Comparison of ENCODE assay signal across 9 cellular contexts in the genomic region with DNA sequence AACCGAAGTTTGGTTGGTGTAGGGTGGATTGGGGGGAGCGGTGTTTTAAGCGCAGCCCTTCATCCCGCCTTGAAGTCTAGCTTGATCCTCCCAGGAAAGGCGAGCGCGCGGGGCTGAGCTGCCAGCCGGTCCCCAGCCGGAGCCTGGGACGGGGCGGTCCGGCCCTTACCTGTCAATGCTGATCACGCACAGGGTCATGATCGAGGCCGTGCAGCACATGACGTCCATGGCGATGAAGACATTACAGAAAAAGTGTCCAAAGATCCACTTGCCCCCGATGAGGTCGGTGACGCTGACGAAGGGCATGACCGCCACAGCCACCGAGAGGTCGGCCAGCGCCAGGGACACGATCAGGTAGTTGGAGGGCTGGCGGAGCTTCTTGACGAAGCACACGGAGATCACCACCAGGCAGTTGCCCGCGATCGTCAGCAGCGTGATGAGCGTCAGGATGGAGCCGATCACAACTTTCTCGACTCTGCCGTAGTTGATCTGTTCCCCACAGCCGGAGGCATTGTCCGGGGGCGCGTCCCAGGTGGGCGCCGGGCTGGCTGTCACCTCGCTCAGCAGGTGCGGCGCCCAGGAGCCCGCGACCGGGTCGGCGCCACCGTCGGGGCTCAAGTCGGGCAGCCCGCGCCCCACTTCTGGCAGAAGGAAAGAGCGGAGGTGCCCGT. TPM values are rescaled to one million over a fixed set of nuclear protein-coding genes. Genes with fewer than 3 reads are reported as not detected.
DNase-seq lines count a peak whose midpoint lies in the region; ATAC-seq, FAIRE-seq and TF ChIP-seq lines count a peak whose summit lies in the region.
"Had no signal": no experiment of that assay in that cellular context is flagged by ENCODE, and none has a peak within 500 bp of the region (broad histone marks: within the 10 kb centered on the region; RNA-seq: fewer than 3 reads in every experiment).

No MANE protein-coding gene starts in this region.

- peak; percentile 15 for ATAC-seq in activated CD4-positive, alpha-beta T cell treated with anti-CD3 and anti-CD28 coated beads for 36 hours

- TF ChIP-seq POLR2A in endothelial cell of umbilical vein (IDR thresholded peaks at IDR 0.05; ENCODE audit: low read depth, low read length) = no peak

- POLR2A ChIA-PET in activated CD4-positive, alpha-beta T cell treated with anti-CD3 and anti-CD28 coated beads for 36 hours (lab: Charles Lee) = interaction anchor here (0.9 kb wide), 1 partner anchor 9 kb away, joined by 4 read pairs; no protein-coding TSS in a partner anchor
- POLR2A ChIA-PET in endothelial cell of umbilical vein (lab: Charles Lee) = no interaction called here

- FAIRE-seq in endothelial cell of umbilical vein (lab: Jason Lieb, UNC) = no peak
- FAIRE-seq: G401.6 had no signal

- no peak overlapping the region for H3K9ac ChIP-seq in endothelial cell of umbilical vein (replicated peaks; ENCODE audit: extremely low read depth, insufficient read depth, low read length)

- H3K27me3 Mint-ChIP-seq in activated CD4-positive, alpha-beta T cell treated with anti-CD3 and anti-CD28 coated beads for 36 hours = peaks cover 54% of the 10 kb centered on the region

- H3K27ac ChIP-seq in SJSA1 (no peak overlapping the region), endothelial cell of umbilical vein (ENCODE audit: insufficient read depth, low read depth, low read length) (no peak overlapping the region)

- H3K27me3 ChIP-seq in SJSA1 (replicated peaks) = peaks cover 18% of the 10 kb centered on the region
- H3K27me3 ChIP-seq in endothelial cell of umbilical vein (ENCODE audit: control insufficient read depth in 2 of 2, insufficient read depth in 2 of 2, low read length in 2 of 2) = peaks cover 25 to 37% of the 10 kb centered on the region in 2 experiments
- peaks cover 62% of the 10 kb centered on the region for H3K27me3 ChIP-seq in neuron (ENCODE audit: insufficient read depth, low read length)

- no peaks in the 10 kb centered on the region for H4K20me1 ChIP-seq in endothelial cell of umbilical vein (replicated peaks; ENCODE audit: control insufficient read depth, extremely low read depth, insufficient read depth, low read length)

- H3K4me3 Mint-ChIP-seq in activated CD4-positive, alpha-beta T cell treated with anti-CD3 and anti-CD28 coated beads for 36 hours = peak overlapping the region; percentile 72

- H2AFZ ChIP-seq in endothelial cell of umbilical vein (ENCODE audit: low read depth, low read length) = peak overlapping the region; percentile 2
- H2AFZ ChIP-seq in neuron (ENCODE audit: low read depth, low read length) = peak overlapping the region; percentile 60

- H3K4me1 Mint-ChIP-seq in activated CD4-positive, alpha-beta T cell treated with anti-CD3 and anti-CD28 coated beads for 36 hours = peaks cover 9% of the 10 kb centered on the region

- peak; percentile 27 for DNase-seq in activated CD4-positive, alpha-beta T cell treated with anti-CD3 and anti-CD28 coated beads for 36 hours
- no peak for DNase-seq in activated CD4-positive, alpha-beta T cell treated with anti-CD3 and anti-CD28 coated beads for 1 hour
- DNase-seq in SJSA1 (ENCODE audit: low read depth in 1 of 2, low spot score in 2 of 2) = no peak
- DNase-seq in endothelial cell of umbilical vein (ENCODE audit: low read depth, low spot score) = no peak
- no peak for DNase-seq in NCI-H526 treated with DMSO at 0.1 percent for 48 hours (lab: John Stamatoyannopoulos, UW)
- no peak for DNase-seq in GM03348 (ENCODE audit: low spot score)
- no peak for DNase-seq in epidermal melanocyte (ENCODE audit: insufficient read length, low spot score)

- H3K9me1 ChIP-seq in endothelial cell of umbilical vein (replicated peaks; ENCODE audit: control insufficient read depth, extremely low read depth, insufficient read depth, low read length) = no peaks in the 10 kb centered on the region

- no peaks in the 10 kb centered on the region for H3K9me3 Mint-ChIP-seq in activated CD4-positive, alpha-beta T cell treated with anti-CD3 and anti-CD28 coated beads for 36 hours (ENCODE audit: low read depth)

- BruUV-seq in endothelial cell of umbilical vein (replicated peaks; lab: Mats Ljungman, UMichigan) = no TSS peak

- H3K4me3 ChIP-seq in SJSA1 = peak overlapping the region; percentile 94
- H3K4me3 ChIP-seq in endothelial cell of umbilical vein (replicated peaks in 1 of 3; ENCODE audit: insufficient read depth in 1 of 3, low read depth in 1 of 3, low read length in 3 of 3) = peak overlapping the region in 2 of 3 experiments; percentile 39 to 57
- peak overlapping the region; percentile 46 for H3K4me3 ChIP-seq in neuron (ENCODE audit: low read length)

- H3K4me1 ChIP-seq in SJSA1 (replicated peaks) = peaks cover 35% of the 10 kb centered on the region
- peaks cover 19% of the 10 kb centered on the region for H3K4me1 ChIP-seq in endothelial cell of umbilical vein (ENCODE audit: control insufficient read depth, extremely low read depth, insufficient read depth, low read length)
- H3K4me1 ChIP-seq in neuron (ENCODE audit: insufficient read depth, low read length) = no peaks in the 10 kb centered on the region

- H3K36me3 ChIP-seq in SJSA1 (peaks cover 5% of the 10 kb centered on the region; the same call in 1 of the 2 replicates), endothelial cell of umbilical vein (ENCODE audit: control insufficient read depth in 2 of 2, extremely low read depth in 1 of 2, insufficient read depth in 2 of 2, low read length in 2 of 2) (no peaks in the 10 kb centered on the region), neuron (ENCODE audit: insufficient read depth, low read length) (no peaks in the 10 kb centered on the region)

- dilution Hi-C loops in endothelial cell of umbilical vein (cut with MboI; ENCODE audit: extremely low pct_ligation_motif_present, low sequenced_read_pairs) = no loop called here

- H3K36me3 Mint-ChIP-seq in activated CD4-positive, alpha-beta T cell treated with anti-CD3 and anti-CD28 coated beads for 36 hours (ENCODE audit: low read depth) = no peaks in the 10 kb centered on the region

- no peaks in the 10 kb centered on the region for H3K79me2 ChIP-seq in endothelial cell of umbilical vein (ENCODE audit: control insufficient read depth, insufficient read depth, low read length)

- intact Hi-C loops in activated CD4-positive, alpha-beta T cell treated with anti-CD3 and anti-CD28 coated beads for 36 hours (cut with DNase I, micrococcal nuclease) = loop anchor here in 1 of 2 experiments (1.0 kb wide), 1 partner anchor 14 kb away; a partner anchor contains a TSS
- intact Hi-C loops in endothelial cell of umbilical vein (cut with micrococcal nuclease) = no loop called here

- peaks cover 4% of the 10 kb centered on the region; the same call in 1 of the 2 replicates for H3K9me3 ChIP-seq in SJSA1 (replicated peaks)
- no peaks in the 10 kb centered on the region for H3K9me3 ChIP-seq in endothelial cell of umbilical vein (replicated peaks; ENCODE audit: control insufficient read depth, insufficient read depth, low read length)
- no peaks in the 10 kb centered on the region for H3K9me3 ChIP-seq in neuron (ENCODE audit: low read length)

- no peak for TF ChIP-seq CTCF in endothelial cell of umbilical vein (IDR thresholded peaks at IDR 0.05; ENCODE audit: extremely low read depth in 1 of 2, insufficient read depth in 1 of 2, low read depth in 1 of 2, low read length in 2 of 2)

- CTCF ChIA-PET in activated CD4-positive, alpha-beta T cell treated with anti-CD3 and anti-CD28 coated beads for 36 hours (lab: Charles Lee) = interaction anchor here (0.6 to 2.1 kb wide), 6 partner anchors 8 to 1656 kb away, joined by 3 to 9 read pairs (median 4); a partner anchor contains a TSS
- CTCF ChIA-PET in endothelial cell of umbilical vein (lab: Charles Lee) = interaction anchor here (0.9 to 1.6 kb wide), 4 partner anchors 11 to 394 kb away, joined by 3 to 4 read pairs (median 3); no protein-coding TSS in a partner anchor

- peak overlapping the region; percentile 42 for H3K4me2 ChIP-seq in endothelial cell of umbilical vein (ENCODE audit: insufficient read depth, low read length)

- H3K27ac Mint-ChIP-seq in activated CD4-positive, alpha-beta T cell treated with anti-CD3 and anti-CD28 coated beads for 36 hours = no peak overlapping the region

TF ChIP-seq in endothelial cell of umbilical vein, 7 proteins besides CTCF, POLR2A, EP300 and RAD21:
- TF ChIP-seq, protein P1, sequence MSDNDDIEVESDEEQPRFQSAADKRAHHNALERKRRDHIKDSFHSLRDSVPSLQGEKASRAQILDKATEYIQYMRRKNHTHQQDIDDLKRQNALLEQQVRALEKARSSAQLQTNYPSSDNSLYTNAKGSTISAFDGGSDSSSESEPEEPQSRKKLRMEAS (IDR thresholded peaks at IDR 0.05; ENCODE audit: insufficient read depth, insufficient read length) = no peak
- no peak for TF ChIP-seq POLR2AphosphoS5 (IDR thresholded peaks at IDR 0.05; ENCODE audit: insufficient read depth, low read depth, low read length)
- peak; percentile 82 for TF ChIP-seq EZH2 (IDR thresholded peaks at IDR 0.05; ENCODE audit: borderline replicate concordance, low read depth, low read length, severe bottlenecking)

RNA-seq across cellular contexts. Expression of a gene that starts 0.7 kb away (rescaled TPM):
- total RNA-seq in activated CD4-positive, alpha-beta T cell treated with anti-CD3 and anti-CD28 coated beads for 36 hours = not detected
- total RNA-seq in SJSA1 (2014; rRNA removed; shearing (Covaris generic)) = 0.88 and 1.8 TPM in 2 replicates
- 0.09 and 0.22 TPM in 2 replicates for total RNA-seq in endothelial cell of umbilical vein
- 0.01 TPM in 1 of 2 replicates, not detected in the other for polyA plus RNA-seq in endothelial cell of umbilical vein
- 0.04 and 0.08 TPM in 2 replicates for polyA plus RNA-seq in endothelial cell of umbilical vein (2011; cell fraction: cytosol; rRNA removed)
- polyA plus RNA-seq in endothelial cell of umbilical vein (2011; cell fraction: nucleus; rRNA removed) = 0.04 and 0.07 TPM in 2 replicates
- 0.08 and 0.11 TPM in 2 replicates for polyA plus RNA-seq in endothelial cell of umbilical vein (2012)
- polyA minus RNA-seq in endothelial cell of umbilical vein = 0.06 TPM in 1 of 2 replicates, not detected in the other
- not detected for polyA minus RNA-seq in endothelial cell of umbilical vein (2011; cell fraction: cytosol; rRNA and poly(A)+ RNA removed)
- 0.14 TPM in 2 replicates for polyA minus RNA-seq in endothelial cell of umbilical vein (2011; cell fraction: nucleus; rRNA and poly(A)+ RNA removed)

RNA-seq across cellular contexts. Expression of a gene that starts 14.7 kb away (rescaled TPM):
- 100 to 1,000 TPM; 103 to 115 TPM for total RNA-seq in activated CD4-positive, alpha-beta T cell treated with anti-CD3 and anti-CD28 coated beads for 36 hours
- total RNA-seq in SJSA1 (2014; rRNA removed; shearing (Covaris generic)) = 60.7 and 79.0 TPM in 2 replicates
- total RNA-seq in endothelial cell of umbilical vein = 44.3 and 47.8 TPM in 2 replicates
- polyA plus RNA-seq in endothelial cell of umbilical vein = 15.1 and 21.1 TPM in 2 replicates
- polyA plus RNA-seq in endothelial cell of umbilical vein (2011; cell fraction: cytosol; rRNA removed) = 27.7 and 28.5 TPM in 2 replicates
- 44.9 and 55.1 TPM in 2 replicates for polyA plus RNA-seq in endothelial cell of umbilical vein (2011; cell fraction: nucleus; rRNA removed)
- 45.0 and 81.4 TPM in 2 replicates for polyA plus RNA-seq in endothelial cell of umbilical vein (2012)
- polyA minus RNA-seq in endothelial cell of umbilical vein = 16.3 and 25.9 TPM in 2 replicates
- polyA minus RNA-seq in endothelial cell of umbilical vein (2011; cell fraction: cytosol; rRNA and poly(A)+ RNA removed) = 29.7 TPM
- polyA minus RNA-seq in endothelial cell of umbilical vein (2011; cell fraction: nucleus; rRNA and poly(A)+ RNA removed) = 18.5 and 26.4 TPM in 2 replicates
